ENCODE assay signal across 31 cellular contexts in genomic region chr14:31190220-31190605, GRCh38.
"Had no signal": no experiment of that assay in that cellular context is flagged by ENCODE, and none has a peak within 500 bp of the region (broad histone marks: within the 10 kb centered on the region; RNA-seq: fewer than 3 reads in every experiment).

No MANE protein-coding gene starts in this region.

- ATAC-seq: activated CD4-positive, CD25-positive, alpha-beta regulatory T cell treated with anti-CD3 and anti-CD28 coated beads, Interleukin-2, amount 50 U/mL, for 24 hours; activated T-cell treated with anti-CD3 and anti-CD28 coated beads, Interleukin-2, amount 50 U/mL, for 4 hours; effector memory CD8-positive, alpha-beta T cell; stimulated activated memory B cell treated with anti-CD40 and anti-IgM and Interleukin-4, amounts not matched to agents 10 μg/mL and 1 μg/mL and 100 μg/mL, for 72 hours; T-cell; upper lobe of right lung had no signal

- H3K27ac ChIP-seq: ascending aorta, cardiac muscle cell, coronary artery, dorsolateral prefrontal cortex, ovary, sigmoid colon, stomach, thyroid gland, upper lobe of right lung had no signal

- H3K27ac Mint-ChIP-seq: activated CD4-positive, alpha-beta memory T cell treated with anti-CD3 and anti-CD28 coated beads, Interleukin-2, amount 10 ng/mL, durations not matched to agents 7 days and 5 days; activated CD4-positive, alpha-beta T cell treated with anti-CD3 and anti-CD28 coated beads, Interleukin-2, amount 10 ng/mL, durations not matched to agents 24 days and 14 days; activated naive CD8-positive, alpha-beta T cell treated with anti-CD3 and anti-CD28 coated beads for 36 hours; stimulated activated memory B cell treated with anti-CD40 and anti-IgM and Interleukin-4, amounts not matched to agents 10 μg/mL and 1 μg/mL and 100 μg/mL, for 72 hours; T-cell; T-helper 2 cell treated with Interferon-gamma antibody and Interleukin-4, amounts not matched to agents 5 μg/mL and 100 μg/mL, for 36 hours had no signal

- H3K27me3 ChIP-seq: ascending aorta, cardiac muscle cell, dorsolateral prefrontal cortex, ovary, sigmoid colon, stomach, thyroid gland, upper lobe of right lung had no signal

- H3K4me3 Mint-ChIP-seq: activated CD4-positive, alpha-beta memory T cell treated with anti-CD3 and anti-CD28 coated beads, Interleukin-2, amount 10 ng/mL, durations not matched to agents 7 days and 5 days; activated CD4-positive, alpha-beta T cell treated with anti-CD3 and anti-CD28 coated beads, Interleukin-2, amount 10 ng/mL, durations not matched to agents 24 days and 14 days; activated naive CD8-positive, alpha-beta T cell treated with anti-CD3 and anti-CD28 coated beads for 36 hours; activated T-cell treated with anti-CD3 and anti-CD28 coated beads, Interleukin-2, amount 50 U/mL, for 4 hours; brain; effector memory CD8-positive, alpha-beta T cell; naive B cell; stimulated activated memory B cell treated with anti-CD40 and anti-IgM and Interleukin-4, amounts not matched to agents 10 μg/mL and 1 μg/mL and 100 μg/mL, for 72 hours; T-cell; T-helper 2 cell treated with Interferon-gamma antibody and Interleukin-4, amounts not matched to agents 5 μg/mL and 100 μg/mL, for 36 hours had no signal

- H3K27me3 Mint-ChIP-seq: activated CD4-positive, alpha-beta memory T cell treated with anti-CD3 and anti-CD28 coated beads, Interleukin-2, amount 10 ng/mL, durations not matched to agents 7 days and 5 days; activated CD4-positive, alpha-beta T cell treated with anti-CD3 and anti-CD28 coated beads, Interleukin-2, amount 10 ng/mL, durations not matched to agents 24 days and 14 days; activated naive CD8-positive, alpha-beta T cell treated with anti-CD3 and anti-CD28 coated beads for 36 hours; brain; effector memory CD8-positive, alpha-beta T cell; naive B cell; progenitor cell of endocrine pancreas; stimulated activated memory B cell treated with anti-CD40 and anti-IgM and Interleukin-4, amounts not matched to agents 10 μg/mL and 1 μg/mL and 100 μg/mL, for 72 hours; T-cell had no signal

- H3K36me3 ChIP-seq: ovary, thyroid gland had no signal

- DNase-seq: activated CD4-positive, alpha-beta memory T cell treated with anti-CD3 and anti-CD28 coated beads, Interleukin-2, amount 10 ng/mL, durations not matched to agents 7 days and 5 days; activated CD4-positive, alpha-beta T cell treated with anti-CD3 and anti-CD28 coated beads, Interleukin-2, amount 10 ng/mL, durations not matched to agents 24 days and 14 days; activated CD8-positive, alpha-beta memory T cell treated with anti-CD3 and anti-CD28 coated beads, Interleukin-2, amount 50 U/mL, for 48 hours; activated naive CD4-positive, alpha-beta T cell; activated naive CD8-positive, alpha-beta T cell treated with anti-CD3 and anti-CD28 coated beads for 36 hours; activated T-cell treated with anti-CD3 and anti-CD28 coated beads, Interleukin-2, amount 50 U/mL, for 4 hours; dorsolateral prefrontal cortex; effector memory CD8-positive, alpha-beta T cell; erythroblast; foreskin fibroblast; hippocampal formation; naive B cell; ovary; sigmoid colon; stimulated activated CD4-positive, alpha-beta T cell treated with anti-CD3 and anti-CD28 coated beads, Interleukin-1b, Interleukin-23, amount 100 ng/mL, for 48 hours; stimulated activated CD4-positive, alpha-beta T cell treated with anti-CD3 and anti-CD28 coated beads, Interleukin-4, amount 100 ng/mL, for 4 hours; stimulated activated CD8-positive, alpha-beta memory T cell treated with anti-CD3 and anti-CD28 coated beads, Interleukin-4, amount 100 ng/mL, for 48 hours; stomach; T-cell; thyroid gland; upper lobe of right lung had no signal

- H3K9me3 Mint-ChIP-seq: activated CD4-positive, alpha-beta memory T cell treated with anti-CD3 and anti-CD28 coated beads, Interleukin-2, amount 10 ng/mL, durations not matched to agents 7 days and 5 days; activated CD4-positive, alpha-beta T cell treated with anti-CD3 and anti-CD28 coated beads, Interleukin-2, amount 10 ng/mL, durations not matched to agents 24 days and 14 days; activated naive CD8-positive, alpha-beta T cell treated with anti-CD3 and anti-CD28 coated beads for 36 hours; activated T-cell treated with anti-CD3 and anti-CD28 coated beads, Interleukin-2, amount 50 U/mL, for 4 hours; effector memory CD8-positive, alpha-beta T cell; naive B cell; stimulated activated memory B cell treated with anti-CD40 and anti-IgM and Interleukin-4, amounts not matched to agents 10 μg/mL and 1 μg/mL and 100 μg/mL, for 72 hours; T-cell; T-helper 2 cell treated with Interferon-gamma antibody and Interleukin-4, amounts not matched to agents 5 μg/mL and 100 μg/mL, for 36 hours had no signal

- H3K4me3 ChIP-seq: ascending aorta, cardiac muscle cell, coronary artery, dorsolateral prefrontal cortex, lung, ovary, sigmoid colon, smooth muscle cell, stomach, thyroid gland, upper lobe of right lung had no signal

- H3K9me3 ChIP-seq: ascending aorta, ovary, sigmoid colon, stomach, thyroid gland, upper lobe of right lung had no signal
